23 cellular contexts compared by ENCODE assay signal in genomic region chr12:25903603-25904245, GRCh38. TPM values are rescaled to one million over a fixed set of nuclear protein-coding genes. Genes with fewer than 3 reads are reported as not detected.
"Had no signal": no experiment of that assay in that cellular context is flagged by ENCODE, and none has a peak within 500 bp of the region (broad histone marks: within the 10 kb centered on the region; RNA-seq: fewer than 3 reads in every experiment).

No MANE protein-coding gene starts in this region.

- ATAC-seq: activated T-helper 17 cell treated with anti-CD3 and anti-CD28 coated beads, Interleukin-2, amount 50 U/mL, for 72 hours; gastrocnemius medialis; naive thymus-derived CD8-positive, alpha-beta T cell; pancreas; sciatic nerve; stimulated activated memory B cell treated with anti-CD40 and anti-IgM and Interleukin-4, amounts not matched to agents 10 μg/mL and 1 μg/mL and 100 μg/mL, for 72 hours had no signal

- H3K27ac ChIP-seq: ascending aorta, coronary artery, gastrocnemius medialis, left ventricle myocardium inferior, neutrophil, pancreas, thoracic aorta, upper lobe of left lung had no signal

- H3K4me1 ChIP-seq: ascending aorta, gastrocnemius medialis, left ventricle myocardium inferior, pancreas, upper lobe of left lung had no signal

- H3K9me3 ChIP-seq: ascending aorta, gastrocnemius medialis, left ventricle myocardium inferior, neutrophil, pancreas, thoracic aorta, upper lobe of left lung had no signal

- H3K27ac Mint-ChIP-seq: activated B cell treated with CpG ODN at 0.5 μM for 24 hours; activated CD4-positive, alpha-beta memory T cell treated with anti-CD3 and anti-CD28 coated beads for 36 hours; activated T-helper 17 cell treated with anti-CD3 and anti-CD28 coated beads, Interleukin-2, amount 50 U/mL, for 72 hours; immature natural killer cell; stimulated activated memory B cell treated with anti-CD40 and anti-IgM and Interleukin-4, amounts not matched to agents 10 μg/mL and 1 μg/mL and 100 μg/mL, for 72 hours had no signal

- DNase-seq: activated B cell treated with CpG ODN at 0.5 μM for 24 hours; activated CD4-positive, alpha-beta memory T cell treated with anti-CD3 and anti-CD28 coated beads for 36 hours; activated CD4-positive, alpha-beta T cell treated with anti-CD3 and anti-CD28 coated beads for 4 hours; activated naive CD4-positive, alpha-beta T cell treated with Interleukin-2 at 50 U/mL for 16 hours; erythroblast; gastrocnemius medialis; immature natural killer cell; kidney glomerular epithelial cell; left ventricle myocardium inferior; naive thymus-derived CD8-positive, alpha-beta T cell; pancreas; stimulated activated CD4-positive, alpha-beta T cell treated with anti-CD3 and anti-CD28 coated beads, Interleukin-4, amount 100 ng/mL, for 4 hours; SW 1271; upper lobe of left lung had no signal

- H3K4me3 ChIP-seq: ascending aorta, coronary artery, gastrocnemius medialis, left ventricle myocardium inferior, pancreas, thoracic aorta, upper lobe of left lung had no signal

- H3K4me3 Mint-ChIP-seq: activated B cell treated with CpG ODN at 0.5 μM for 24 hours; activated CD4-positive, alpha-beta memory T cell treated with anti-CD3 and anti-CD28 coated beads for 36 hours; activated T-helper 17 cell treated with anti-CD3 and anti-CD28 coated beads, Interleukin-2, amount 50 U/mL, for 72 hours; immature natural killer cell; naive thymus-derived CD8-positive, alpha-beta T cell; stimulated activated memory B cell treated with anti-CD40 and anti-IgM and Interleukin-4, amounts not matched to agents 10 μg/mL and 1 μg/mL and 100 μg/mL, for 72 hours had no signal

- H3K27me3 ChIP-seq: ascending aorta, gastrocnemius medialis, neutrophil, pancreas, upper lobe of left lung had no signal

- H3K36me3 ChIP-seq: ascending aorta, gastrocnemius medialis, left ventricle myocardium inferior, neutrophil, pancreas, thoracic aorta, upper lobe of left lung had no signal

- H3K36me3 Mint-ChIP-seq: activated CD4-positive, alpha-beta memory T cell treated with anti-CD3 and anti-CD28 coated beads for 36 hours; immature natural killer cell; naive thymus-derived CD8-positive, alpha-beta T cell; stimulated activated memory B cell treated with anti-CD40 and anti-IgM and Interleukin-4, amounts not matched to agents 10 μg/mL and 1 μg/mL and 100 μg/mL, for 72 hours had no signal

- H3K27me3 Mint-ChIP-seq: activated CD4-positive, alpha-beta memory T cell treated with anti-CD3 and anti-CD28 coated beads for 36 hours had no signal

- H3K4me1 Mint-ChIP-seq: activated B cell treated with CpG ODN at 0.5 μM for 24 hours; activated T-helper 17 cell treated with anti-CD3 and anti-CD28 coated beads, Interleukin-2, amount 50 U/mL, for 72 hours; immature natural killer cell; naive thymus-derived CD8-positive, alpha-beta T cell; stimulated activated memory B cell treated with anti-CD40 and anti-IgM and Interleukin-4, amounts not matched to agents 10 μg/mL and 1 μg/mL and 100 μg/mL, for 72 hours had no signal

- H3K9me3 Mint-ChIP-seq: activated B cell treated with CpG ODN at 0.5 μM for 24 hours; activated T-helper 17 cell treated with anti-CD3 and anti-CD28 coated beads, Interleukin-2, amount 50 U/mL, for 72 hours; immature natural killer cell; naive thymus-derived CD8-positive, alpha-beta T cell; stimulated activated memory B cell treated with anti-CD40 and anti-IgM and Interleukin-4, amounts not matched to agents 10 μg/mL and 1 μg/mL and 100 μg/mL, for 72 hours had no signal

- FAIRE-seq: endometrium, pancreas, TTC549 had no signal

RNA-seq across cellular contexts. Expression of gene RASSF8, which starts 54.8 kb away (rescaled TPM):
- total RNA-seq: naive thymus-derived CD8-positive, alpha-beta T cell had no signal
